ENCODE assay signal across 19 cellular contexts in genomic region chr15:40600956-40601355, GRCh38. TPM values are rescaled to one million over a fixed set of nuclear protein-coding genes. Genes with fewer than 3 reads are reported as not detected.
DNase-seq lines count a peak whose midpoint lies in the region; ATAC-seq and TF ChIP-seq lines count a peak whose summit lies in the region.
"Had no signal": no experiment of that assay in that cellular context is flagged by ENCODE, and none has a peak within 500 bp of the region (broad histone marks: within the 10 kb centered on the region; RNA-seq: fewer than 3 reads in every experiment).

No MANE protein-coding gene starts in this region.

- no peak overlapping the region for H3K9ac ChIP-seq in IMR-90 (ENCODE audit: low read depth, low read length)
- no peak overlapping the region for H3K9ac ChIP-seq in mesendoderm (ENCODE audit: low read length)

- H3K18ac ChIP-seq in IMR-90 (ENCODE audit: low read depth, low read length) (no peak overlapping the region), mesendoderm (ENCODE audit: low read length) (no peak overlapping the region)

- CTCF ChIA-PET in IMR-90 (lab: Yijun Ruan, JAX) = no interaction called here

- BruUV-seq in IMR-90 (replicated peaks; lab: Mats Ljungman, UMichigan) = no TSS peak

- H2AK9ac ChIP-seq in IMR-90 (replicated peaks; ENCODE audit: low read depth, low read length, poor library complexity) = no peak overlapping the region

- dilution Hi-C loops in IMR-90 (cut with HindIII; ENCODE audit: low sequenced_read_pairs, unreplicated experiment) = no loop called here

- POLR2A ChIA-PET in IMR-90 (lab: Charles Lee; ENCODE audit: unreplicated experiment) = no interaction called here

- H4K8ac ChIP-seq in IMR-90 (ENCODE audit: low read depth in 2 of 2, low read length in 2 of 2) (no peak overlapping the region), mesendoderm (ENCODE audit: low read depth, low read length) (no peak overlapping the region)

- H3K4me2 ChIP-seq in DOHH2 (ENCODE audit: low read length) (peak overlapping the region; percentile 69), IMR-90 (ENCODE audit: low read depth, low read length) (no peak overlapping the region), mesendoderm (ENCODE audit: low read length) (no peak overlapping the region)

- H3K27ac ChIP-seq in DOHH2 (ENCODE audit: low read depth, low read length) (peak overlapping the region; percentile 96), IMR-90 (ENCODE audit: insufficient read depth, low read length) (no peak overlapping the region), mesendoderm (ENCODE audit: low read depth, low read length) (no peak overlapping the region)
- H3K27ac ChIP-seq: SJCRH30 had no signal

- no peaks in the 10 kb centered on the region for H3K9me2 ChIP-seq in DOHH2 (replicated peaks; ENCODE audit: control insufficient read depth, low read length)

- H2BK15ac ChIP-seq in IMR-90 (ENCODE audit: low read depth, low read length) = no peak overlapping the region
- H2BK15ac ChIP-seq in mesendoderm (replicated peaks; ENCODE audit: low read depth) = no peak overlapping the region

- H3K4ac ChIP-seq in IMR-90 (ENCODE audit: low read depth, low read length) = no peak overlapping the region
- H3K4ac ChIP-seq in mesendoderm (ENCODE audit: low read depth, low read length) = no peak overlapping the region

- H3K56ac ChIP-seq in IMR-90 (ENCODE audit: extremely low read depth, insufficient read depth, low read length) (no peak overlapping the region), mesendoderm (ENCODE audit: low read length) (no peak overlapping the region)

- H3K9me3 ChIP-seq in DOHH2 (ENCODE audit: control insufficient read depth, insufficient read depth, low read length) = no peaks in the 10 kb centered on the region
- H3K9me3 ChIP-seq in IMR-90 (ENCODE audit: control insufficient read depth, insufficient read depth, low read length) = no peaks in the 10 kb centered on the region
- H3K9me3 ChIP-seq: MG63, SJCRH30 had no signal

- H3K4me1 ChIP-seq in DOHH2 (ENCODE audit: control insufficient read depth, low read length) (peaks cover 72% of the 10 kb centered on the region), IMR-90 (ENCODE audit: control insufficient read depth, insufficient read depth, low read length) (no peaks in the 10 kb centered on the region), mesendoderm (ENCODE audit: control insufficient read depth, low read depth, low read length) (no peaks in the 10 kb centered on the region)
- H3K4me1 ChIP-seq: SJCRH30 had no signal

- TF ChIP-seq CTCF in DOHH2 (IDR thresholded peaks at IDR 0.05; ENCODE audit: low read depth, low read length, poor library complexity, severe bottlenecking) = no peak
- no peak for TF ChIP-seq CTCF in IMR-90 (conservative IDR thresholded peaks at IDR 0.05; ENCODE audit: low read depth, low read length)

- H3K4me3 ChIP-seq in DOHH2 (ENCODE audit: low read length) = peak overlapping the region; percentile 75
- no peak overlapping the region for H3K4me3 ChIP-seq in IMR-90 (ENCODE audit: insufficient read depth, low read depth, low read length)
- H3K4me3 ChIP-seq in mesendoderm (ENCODE audit: low read length) = no peak overlapping the region
- H3K4me3 ChIP-seq: K562, MG63, SJCRH30 had no signal

- no peak overlapping the region for H2AK5ac ChIP-seq in IMR-90 (ENCODE audit: low read depth, low read length)
- no peak overlapping the region for H2AK5ac ChIP-seq in mesendoderm (ENCODE audit: low read length)

- H3K9me1 ChIP-seq in IMR-90 (ENCODE audit: insufficient read depth, low read length) = no peaks in the 10 kb centered on the region

- intact Hi-C loops in IMR-90 (cut with micrococcal nuclease) = no loop called here

- 86% methylated on average over 5 of the region's 12 CpGs; no CpG with 5 or more reads in 1 of the 2 experiments for WGBS in IMR-90 (ENCODE audit: extremely low coverage in 2 of 2, insufficient read length in 1 of 2), 2 experiments
- no CpG with 5 or more reads among the region's 12 CpGs for WGBS in mesendoderm (ENCODE audit: extremely low coverage, insufficient coverage, low lambda C conversion rate)

- no peak overlapping the region for H2BK20ac ChIP-seq in IMR-90 (ENCODE audit: low read depth, low read length)

- H4K5ac ChIP-seq in IMR-90 (ENCODE audit: low read depth, low read length) (peak overlapping the region; percentile 23; the same call in 1 of the 2 replicates), mesendoderm (ENCODE audit: low read length) (no peak overlapping the region)

- no peak overlapping the region for H2AFZ ChIP-seq in IMR-90 (replicated peaks; ENCODE audit: low read length, poor library complexity)

- no peak overlapping the region for H3K14ac ChIP-seq in IMR-90 (replicated peaks; ENCODE audit: low read depth, low read length)

- no peak for ATAC-seq in IMR-90 (ENCODE audit: low read depth)
- ATAC-seq: HepG2, K562, PC-3, SK-N-SH treated with all-trans-retinoic acid at 6 μM for 48 hours had no signal

- H3K79me1 ChIP-seq in IMR-90 (ENCODE audit: low read depth in 1 of 2, low read length in 2 of 2) = peaks cover 23 to 44% of the 10 kb centered on the region in 2 experiments
- H3K79me1 ChIP-seq in mesendoderm (ENCODE audit: low read length) = peaks cover 7% of the 10 kb centered on the region

- in situ Hi-C loops in IMR-90 (cut with MboI; ENCODE audit: low sequenced_read_pairs) = no loop called here

- H3K79me2 ChIP-seq in DOHH2 (ENCODE audit: control insufficient read depth, low read length) (peaks cover 97% of the 10 kb centered on the region), mesendoderm (ENCODE audit: control insufficient read depth, insufficient read depth, low read length) (peaks cover 2% of the 10 kb centered on the region)

- H4K20me1 ChIP-seq in DOHH2 (ENCODE audit: control insufficient read depth, insufficient read depth, low read depth, low read length) = no peaks in the 10 kb centered on the region
- no peaks in the 10 kb centered on the region for H4K20me1 ChIP-seq in IMR-90 (ENCODE audit: insufficient read depth, low read length)

- peaks cover 16% of the 10 kb centered on the region for H3F3A ChIP-seq in DOHH2 (ENCODE audit: control insufficient read depth, insufficient read depth)

- H2BK5ac ChIP-seq in IMR-90 (ENCODE audit: low read depth, low read length, poor library complexity, severe bottlenecking) = no peak overlapping the region
- H2BK5ac ChIP-seq in mesendoderm (ENCODE audit: low read length) = no peak overlapping the region

- no peak for TF ChIP-seq POLR2A in IMR-90 (IDR thresholded peaks at IDR 0.05; ENCODE audit: low read depth, low read length)

- DNase-seq in IMR-90 (no peak), NCI-H69 (lab: John Stamatoyannopoulos, UW) (peak; percentile 22), mesendoderm (peak; percentile 14), middle frontal gyrus (ENCODE audit: extremely low spot score, low spot score) (no peak)
- DNase-seq in stimulated activated CD4-positive, alpha-beta T cell treated with anti-CD3 and anti-CD28 coated beads, Interleukin-4, amount 100 ng/mL, for 24 hours = no peak
- DNase-seq in stimulated activated CD8-positive, alpha-beta memory T cell treated with anti-CD3 and anti-CD28 coated beads, Interleukin-4, amount 100 ng/mL, for 48 hours = no peak
- DNase-seq: GDM1; MG63; NCI-H2029; NCI-H345; NCI-H510A treated with DMSO at 0.1 percent for 48 hours; NCI-H82; NK-92 treated with Interleukin-12 subunit alpha and Interleukin-12 subunit beta, amount 100 ng/mL, for 24 hours; PC-3; SJCRH30 had no signal

- no peaks in the 10 kb centered on the region for H3K27me3 ChIP-seq in DOHH2 (ENCODE audit: control insufficient read depth, low read length)
- no peaks in the 10 kb centered on the region for H3K27me3 ChIP-seq in IMR-90 (ENCODE audit: control insufficient read depth, insufficient read depth, low read length)
- H3K27me3 ChIP-seq in mesendoderm (ENCODE audit: insufficient read depth, low read length, poor library complexity) = no peaks in the 10 kb centered on the region
- H3K27me3 ChIP-seq: MG63, SJCRH30 had no signal

- H3K36me3 ChIP-seq in DOHH2 (ENCODE audit: control insufficient read depth, low read length) = peaks cover 61% of the 10 kb centered on the region
- no peaks in the 10 kb centered on the region for H3K36me3 ChIP-seq in IMR-90 (ENCODE audit: control insufficient read depth, insufficient read depth, low read length)
- no peaks in the 10 kb centered on the region for H3K36me3 ChIP-seq in mesendoderm (ENCODE audit: control insufficient read depth, insufficient read depth, low read length)
- H3K36me3 ChIP-seq: MG63 had no signal

- no peak overlapping the region for H2BK120ac ChIP-seq in IMR-90 (ENCODE audit: low read depth, low read length)
- H2BK120ac ChIP-seq in mesendoderm (ENCODE audit: low read depth, low read length) = no peak overlapping the region

- no peak for TF ChIP-seq RAD21 in IMR-90 (IDR thresholded peaks at IDR 0.05; ENCODE audit: low read length)

- H4K91ac ChIP-seq in IMR-90 (ENCODE audit: insufficient read depth, low read depth, low read length) = no peak overlapping the region

- H3K23ac ChIP-seq in IMR-90 (ENCODE audit: low read depth, low read length) (no peak overlapping the region), mesendoderm (ENCODE audit: low read length) (no peak overlapping the region)

TF ChIP-seq in IMR-90, 13 proteins besides CTCF, POLR2A, EP300 and RAD21 (continues in another document):
- TF ChIP-seq FOS (IDR thresholded peaks at IDR 0.05; ENCODE audit: low read depth, low read length) (no peak), NFE2L2 (IDR thresholded peaks at IDR 0.05; ENCODE audit: low read depth, low read length) (no peak), BHLHE40 (IDR thresholded peaks at IDR 0.05; ENCODE audit: low read depth, low read length) (no peak), SMC3 (IDR thresholded peaks at IDR 0.05; ENCODE audit: low read depth, low read length) (no peak), MAZ (IDR thresholded peaks at IDR 0.05; ENCODE audit: borderline replicate concordance, low read depth, low read length) (no peak), RCOR1 (IDR thresholded peaks at IDR 0.05; ENCODE audit: insufficient replicate concordance, low read length) (no peak)

RNA-seq across cellular contexts. Expression of gene KNL1, which starts 6.9 kb away (rescaled TPM):
- 25.1 and 32.5 TPM in 2 replicates for total RNA-seq in IMR-90 (2012; rRNA removed)
- 2.2 and 3.1 TPM in 2 replicates for polyA plus RNA-seq in IMR-90 (2012; rRNA removed)
- polyA plus RNA-seq in IMR-90 (2012; cell fraction: cytosol; rRNA removed) = 0.26 and 0.31 TPM in 2 replicates
- polyA plus RNA-seq in IMR-90 (2012; cell fraction: nucleus; rRNA removed; ENCODE audit: low replicate concordance) = 0.39 and 3.3 TPM in 2 replicates
- 11.4 TPM for polyA plus RNA-seq in mesendoderm (2013, experiment 1 of 2)
- polyA plus RNA-seq in mesendoderm (2013, experiment 2 of 2) = 10.9 TPM

RNA-seq across cellular contexts. Expression of gene RPUSD2, which starts 31.9 kb away (rescaled TPM):
- 11.9 and 13.4 TPM in 2 replicates for total RNA-seq in IMR-90 (2012; rRNA removed)
- polyA plus RNA-seq in IMR-90 (2012; rRNA removed) = 7.2 and 7.4 TPM in 2 replicates
- 8.1 and 8.6 TPM in 2 replicates for polyA plus RNA-seq in IMR-90 (2012; cell fraction: cytosol; rRNA removed)
- 3.1 and 4.9 TPM in 2 replicates for polyA plus RNA-seq in IMR-90 (2012; cell fraction: nucleus; rRNA removed; ENCODE audit: low replicate concordance)
- polyA plus RNA-seq in mesendoderm (2013, experiment 1 of 2) = 14.7 TPM
- 14.1 TPM for polyA plus RNA-seq in mesendoderm (2013, experiment 2 of 2)

RNA-seq across cellular contexts. Expression of gene CCDC32, which starts 36.1 kb away (rescaled TPM):
- 13.3 and 15.1 TPM in 2 replicates for total RNA-seq in IMR-90 (2012; rRNA removed)
- polyA plus RNA-seq in IMR-90 (2012; rRNA removed) = 10.8 and 14.8 TPM in 2 replicates
- 2.9 and 5.8 TPM in 2 replicates for polyA plus RNA-seq in IMR-90 (2012; cell fraction: cytosol; rRNA removed)
- 5.2 and 5.3 TPM in 2 replicates for polyA plus RNA-seq in IMR-90 (2012; cell fraction: nucleus; rRNA removed; ENCODE audit: low replicate concordance)
- polyA plus RNA-seq in mesendoderm (2013, experiment 1 of 2) = 9.6 TPM
- 8.9 TPM for polyA plus RNA-seq in mesendoderm (2013, experiment 2 of 2)

Comparison
In these comparisons a context has a peak if more than half of its experiments do, and no peak if none do; other contexts are left out.
1. DNase-seq: peak in NCI-H69 (single experiment) and mesendoderm (single experiment); none in IMR-90 (single experiment), middle frontal gyrus (single experiment), stimulated activated CD4-positive, alpha-beta T cell treated with anti-CD3 and anti-CD28 coated beads, Interleukin-4, amount 100 ng/mL, for 24 hours (single experiment) and stimulated activated CD8-positive, alpha-beta memory T cell treated with anti-CD3 and anti-CD28 coated beads, Interleukin-4, amount 100 ng/mL, for 48 hours (single experiment).